Comparison of ENCODE assay signal across 20 cellular contexts in genomic region chr5:56848206-56848605, GRCh38. TPM values are rescaled to one million over a fixed set of nuclear protein-coding genes. Genes with fewer than 3 reads are reported as not detected.
DNase-seq lines count a peak whose midpoint lies in the region; ATAC-seq and TF ChIP-seq lines count a peak whose summit lies in the region.
"Had no signal": no experiment of that assay in that cellular context is flagged by ENCODE, and none has a peak within 500 bp of the region (broad histone marks: within the 10 kb centered on the region; RNA-seq: fewer than 3 reads in every experiment).

No MANE protein-coding gene starts in this region.

- intact Hi-C loops in sciatic nerve (cut with DNase I): no loop called here

- no peak for DNase-seq in activated T-cell treated with anti-CD3 and anti-CD28 coated beads, Interleukin-2, amount 50 U/mL, for 72 hours
- no peak for DNase-seq in activated T-cell treated with anti-CD3 and anti-CD28 coated beads, Interleukin-2, amount 50 U/mL, for 1 hour
- peak; percentile 15 for DNase-seq in NCI-H69 (lab: John Stamatoyannopoulos, UW)
- no peak for DNase-seq in endothelial cell (ENCODE audit: low spot score)
- DNase-seq in stimulated activated effector memory CD8-positive, alpha-beta T cell treated with anti-CD3 and anti-CD28 coated beads, Interleukin-12 subunit alpha, Interleukin-12 subunit beta, amount 100 ng/mL, for 72 hours (ENCODE audit: low spot score in 2 of 2): no peak
- no peak for DNase-seq in activated effector memory CD4-positive, alpha-beta T cell treated with anti-CD3 and anti-CD28 coated beads, Interleukin-2, amount 50 U/mL, for 16 hours
- DNase-seq in sciatic nerve (ENCODE audit: low spot score): no peak
- DNase-seq: activated effector memory CD4-positive, alpha-beta T cell treated with Interleukin-2 at 50 U/mL for 16 hours; C1 segment of cervical spinal cord; colonic mucosa; DMS53; GDM1; HCEC 1CT; kidney glomerular epithelial cell; MM.1S; NCI-H146; NCI-H526; pancreas; SW 1271 had no signal

- H3K27me3 Mint-ChIP-seq in activated T-cell treated with anti-CD3 and anti-CD28 coated beads, Interleukin-2, amount 50 U/mL, for 72 hours (ENCODE audit: low read depth): no peaks in the 10 kb centered on the region
- H3K27me3 Mint-ChIP-seq in endothelial cell (ENCODE audit: unreplicated experiment): no peaks in the 10 kb centered on the region

- no peak for TF ChIP-seq CTCF in endothelial cell (IDR thresholded peaks at IDR 0.05; ENCODE audit: unreplicated experiment)

- ATAC-seq in activated T-cell treated with anti-CD3 and anti-CD28 coated beads, Interleukin-2, amount 50 U/mL, for 72 hours (replicated peaks in 1 of 2): no peak
- no peak for ATAC-seq in stimulated activated effector memory CD8-positive, alpha-beta T cell treated with anti-CD3 and anti-CD28 coated beads, Interleukin-12 subunit alpha, Interleukin-12 subunit beta, amount 100 ng/mL, for 72 hours
- ATAC-seq in sciatic nerve (no peak), HG03571 (IDR thresholded peaks at IDR 0.05; ENCODE audit: unreplicated experiment) (no peak)
- ATAC-seq: pancreas had no signal

- H3K36me3 Mint-ChIP-seq in activated T-cell treated with anti-CD3 and anti-CD28 coated beads, Interleukin-2, amount 50 U/mL, for 72 hours (ENCODE audit: insufficient read depth in 2 of 2): peaks cover 0 to 1% of the 10 kb centered on the region in 2 donors
- no peaks in the 10 kb centered on the region for H3K36me3 Mint-ChIP-seq in endothelial cell (ENCODE audit: low read depth, unreplicated experiment)
- H3K36me3 Mint-ChIP-seq in stimulated activated effector memory CD8-positive, alpha-beta T cell treated with anti-CD3 and anti-CD28 coated beads, Interleukin-12 subunit alpha, Interleukin-12 subunit beta, amount 100 ng/mL, for 72 hours: no peaks in the 10 kb centered on the region

- H3K9me3 Mint-ChIP-seq in activated T-cell treated with anti-CD3 and anti-CD28 coated beads, Interleukin-2, amount 50 U/mL, for 72 hours: no peaks in the 10 kb centered on the region
- no peaks in the 10 kb centered on the region for H3K9me3 Mint-ChIP-seq in endothelial cell (ENCODE audit: unreplicated experiment)
- H3K9me3 Mint-ChIP-seq in stimulated activated effector memory CD8-positive, alpha-beta T cell treated with anti-CD3 and anti-CD28 coated beads, Interleukin-12 subunit alpha, Interleukin-12 subunit beta, amount 100 ng/mL, for 72 hours: no peaks in the 10 kb centered on the region

- H3K27ac Mint-ChIP-seq in activated T-cell treated with anti-CD3 and anti-CD28 coated beads, Interleukin-2, amount 50 U/mL, for 72 hours: peak overlapping the region; percentile 88
- H3K27ac Mint-ChIP-seq in endothelial cell (ENCODE audit: unreplicated experiment): peak overlapping the region; percentile 88
- peak overlapping the region; percentile 48 for H3K27ac Mint-ChIP-seq in stimulated activated effector memory CD8-positive, alpha-beta T cell treated with anti-CD3 and anti-CD28 coated beads, Interleukin-12 subunit alpha, Interleukin-12 subunit beta, amount 100 ng/mL, for 72 hours

- H3K4me1 Mint-ChIP-seq in activated T-cell treated with anti-CD3 and anti-CD28 coated beads, Interleukin-2, amount 50 U/mL, for 72 hours (ENCODE audit: low read depth): peaks cover 78% of the 10 kb centered on the region
- H3K4me1 Mint-ChIP-seq in endothelial cell (ENCODE audit: unreplicated experiment): peaks cover 55% of the 10 kb centered on the region
- H3K4me1 Mint-ChIP-seq in stimulated activated effector memory CD8-positive, alpha-beta T cell treated with anti-CD3 and anti-CD28 coated beads, Interleukin-12 subunit alpha, Interleukin-12 subunit beta, amount 100 ng/mL, for 72 hours: peaks cover 75% of the 10 kb centered on the region

- peak overlapping the region in 1 of 2 donors; percentile 59 for H3K4me3 Mint-ChIP-seq in activated T-cell treated with anti-CD3 and anti-CD28 coated beads, Interleukin-2, amount 50 U/mL, for 72 hours
- no peak overlapping the region for H3K4me3 Mint-ChIP-seq in endothelial cell (ENCODE audit: unreplicated experiment)
- H3K4me3 Mint-ChIP-seq in stimulated activated effector memory CD8-positive, alpha-beta T cell treated with anti-CD3 and anti-CD28 coated beads, Interleukin-12 subunit alpha, Interleukin-12 subunit beta, amount 100 ng/mL, for 72 hours: no peak overlapping the region

RNA-seq across cellular contexts. Expression of gene MAP3K1, which starts 32.9 kb away (rescaled TPM):
- total RNA-seq in activated T-cell treated with anti-CD3 and anti-CD28 coated beads, Interleukin-2, amount 50 U/mL, for 72 hours: 10 to 100 TPM; 21.4 to 21.8 TPM
- total RNA-seq in endothelial cell (ENCODE audit: unreplicated experiment): 27.5 TPM
- 28.4 TPM for total RNA-seq in sciatic nerve
